9 cellular contexts compared by ENCODE assay signal in the genomic region with DNA sequence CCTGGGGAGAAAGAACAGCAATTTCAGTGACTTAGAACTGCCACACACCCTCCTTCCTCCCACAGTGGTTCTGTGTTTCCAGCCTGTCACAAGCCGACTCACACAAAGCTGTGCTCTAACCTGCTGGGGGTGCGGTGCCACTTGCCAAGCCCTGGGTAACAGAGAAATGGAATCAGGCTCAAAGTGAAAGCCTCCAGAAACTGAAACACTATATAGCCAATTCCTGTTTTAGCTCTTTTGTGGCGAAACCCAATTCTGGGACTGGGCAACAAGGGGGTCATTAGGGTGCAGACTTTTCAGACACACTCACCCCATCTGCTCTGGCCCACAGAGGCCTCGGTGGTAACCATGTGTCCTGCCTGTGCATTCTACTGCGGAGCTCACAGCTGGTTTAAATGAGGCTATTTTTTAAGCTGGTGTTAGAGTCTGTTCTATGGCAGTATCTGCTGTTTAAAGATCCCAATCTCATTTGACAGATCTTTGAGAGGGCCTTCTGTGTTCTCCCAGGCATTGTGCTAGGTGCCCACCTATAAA. TPM values are rescaled to one million over a fixed set of nuclear protein-coding genes. Genes with fewer than 3 reads are reported as not detected.
DNase-seq lines count a peak whose midpoint lies in the region; ATAC-seq and TF ChIP-seq lines count a peak whose summit lies in the region.
"Had no signal": no experiment of that assay in that cellular context is flagged by ENCODE, and none has a peak within 500 bp of the region (broad histone marks: within the 10 kb centered on the region; RNA-seq: fewer than 3 reads in every experiment).

No MANE protein-coding gene starts in this region.

- no peak overlapping the region for H3K27ac Mint-ChIP-seq in Caco-2 (ENCODE audit: unreplicated experiment)

- CTCF ChIA-PET in mammary epithelial cell (lab: Charles Lee; ENCODE audit: low non-redundant PET) (no interaction called here), Caco-2 (lab: Charles Lee) (interaction anchor here (0.8 kb wide), 1 partner anchor 44 kb away, joined by 5 read pairs; no protein-coding TSS in a partner anchor)

- H4K8ac ChIP-seq in mesendoderm (ENCODE audit: low read depth, low read length): no peak overlapping the region

- H3K9ac ChIP-seq in mammary epithelial cell (ENCODE audit: insufficient read depth, low read length) (no peak overlapping the region), subcutaneous abdominal adipose tissue (ENCODE audit: low read length in 5 of 5) (peak overlapping the region; percentile 9 to 36 (median 25)), mesendoderm (ENCODE audit: low read length) (no peak overlapping the region)

- no peak overlapping the region for H2BK5ac ChIP-seq in mesendoderm (ENCODE audit: low read length)

- no TSS peak for BruUV-seq in mammary epithelial cell (replicated peaks; lab: Mats Ljungman, UMichigan)
- BruUV-seq in Caco-2 (replicated peaks; lab: Mats Ljungman, UMichigan): no TSS peak

- no peak overlapping the region for H2AK5ac ChIP-seq in mesendoderm (ENCODE audit: low read length)

- H3K23ac ChIP-seq in mesendoderm (ENCODE audit: low read length): no peak overlapping the region

- DNase-seq in activated CD4-positive, alpha-beta T cell treated with anti-CD3 and anti-CD28 coated beads for 48 hours: peak; percentile 22
- no peak for DNase-seq in activated CD4-positive, alpha-beta T cell treated with anti-CD3 and anti-CD28 coated beads, Interleukin-2, amount 50 U/mL, for 1 hour
- DNase-seq in mammary epithelial cell: no peak
- no peak for DNase-seq in activated CD4-positive, CD25-positive, alpha-beta regulatory T cell treated with anti-CD3 and anti-CD28 coated beads, Interleukin-2, amount 50 U/mL, for 72 hours
- DNase-seq in Caco-2: no peak
- no peak for DNase-seq in mesendoderm
- DNase-seq: pancreas had no signal

- no peaks in the 10 kb centered on the region for H3K79me1 ChIP-seq in mesendoderm (ENCODE audit: low read length)

- H2BK15ac ChIP-seq in mesendoderm (replicated peaks; ENCODE audit: low read depth): no peak overlapping the region

- dilution Hi-C loops in mammary epithelial cell (cut with HindIII; ENCODE audit: low sequenced_read_pairs): no loop called here

- H3K18ac ChIP-seq in mesendoderm (ENCODE audit: low read length): no peak overlapping the region

- intact Hi-C loops in mammary epithelial cell (cut with micrococcal nuclease): no loop called here
- intact Hi-C loops in Caco-2 (cut with micrococcal nuclease; ENCODE audit: unreplicated experiment): no loop called here

- POLR2A ChIA-PET in Caco-2 (lab: Charles Lee): no interaction called here

- no peaks in the 10 kb centered on the region for H3K36me3 ChIP-seq in mammary epithelial cell (ENCODE audit: insufficient read depth, low read length)
- H3K36me3 ChIP-seq in subcutaneous abdominal adipose tissue (ENCODE audit: control insufficient read depth in 5 of 5, insufficient read depth in 5 of 5, low read length in 5 of 5): no peaks in the 10 kb centered on the region
- H3K36me3 ChIP-seq in Caco-2 (ENCODE audit: control insufficient read depth, insufficient read depth, low read length): no peaks in the 10 kb centered on the region
- no peaks in the 10 kb centered on the region for H3K36me3 ChIP-seq in mesendoderm (ENCODE audit: control insufficient read depth, insufficient read depth, low read length)
- H3K36me3 ChIP-seq: pancreas had no signal

- no peak overlapping the region for H4K5ac ChIP-seq in mesendoderm (ENCODE audit: low read length)

- WGBS in mammary epithelial cell (ENCODE audit: low coverage, missing lambda C conversion rate): 61% methylated on average over 5 of the region's 5 CpGs
- WGBS in mesendoderm (ENCODE audit: extremely low coverage, insufficient coverage, low lambda C conversion rate): no CpG with 5 or more reads among the region's 5 CpGs

- no peaks in the 10 kb centered on the region for H3K79me2 ChIP-seq in mammary epithelial cell (ENCODE audit: insufficient read depth, low read length)
- H3K79me2 ChIP-seq in mesendoderm (ENCODE audit: control insufficient read depth, insufficient read depth, low read length): no peaks in the 10 kb centered on the region

- H3K27me3 Mint-ChIP-seq in Caco-2 (ENCODE audit: insufficient read depth, unreplicated experiment): no peaks in the 10 kb centered on the region

- H3K4me1 Mint-ChIP-seq in Caco-2 (ENCODE audit: low read depth, unreplicated experiment): no peaks in the 10 kb centered on the region

- no peak overlapping the region for H3K4ac ChIP-seq in mesendoderm (ENCODE audit: low read depth, low read length)

- H2AFZ ChIP-seq in mammary epithelial cell (ENCODE audit: low read depth, low read length): peak overlapping the region; percentile 17

- no peak overlapping the region for H3K27ac ChIP-seq in mammary epithelial cell (ENCODE audit: insufficient read depth, low read depth, low read length)
- no peak overlapping the region for H3K27ac ChIP-seq in subcutaneous abdominal adipose tissue (ENCODE audit: low read depth, low read length)
- H3K27ac ChIP-seq in mesendoderm (ENCODE audit: low read depth, low read length): no peak overlapping the region
- H3K27ac ChIP-seq: pancreas had no signal

- no peaks in the 10 kb centered on the region for H3K36me3 Mint-ChIP-seq in Caco-2 (ENCODE audit: insufficient read depth, unreplicated experiment)

- H2BK120ac ChIP-seq in mesendoderm (ENCODE audit: low read depth, low read length): no peak overlapping the region

- no peak overlapping the region for H3K4me2 ChIP-seq in mammary epithelial cell (ENCODE audit: insufficient read depth, low read depth, low read length)
- H3K4me2 ChIP-seq in mesendoderm (ENCODE audit: low read length): no peak overlapping the region

- H3K4me3 ChIP-seq in mammary epithelial cell (replicated peaks in 1 of 3; ENCODE audit: insufficient read depth in 1 of 3, low read depth in 2 of 3, low read length in 3 of 3) (no peak overlapping the region), subcutaneous abdominal adipose tissue (ENCODE audit: low read depth in 1 of 5, low read length in 5 of 5) (peak overlapping the region in 2 of 5 donors; percentile 4 to 25), Caco-2 (ENCODE audit: low read depth, low read length) (no peak overlapping the region), mesendoderm (ENCODE audit: low read length) (no peak overlapping the region)
- H3K4me3 ChIP-seq: pancreas had no signal

- H3K4me3 Mint-ChIP-seq in Caco-2 (ENCODE audit: unreplicated experiment): no peak overlapping the region

- in situ Hi-C loops in mammary epithelial cell (cut with MboI; ENCODE audit: low sequenced_read_pairs in 2 of 2): no loop called here

- H3K9me3 ChIP-seq in mammary epithelial cell (replicated peaks; ENCODE audit: insufficient read depth, low read length): no peaks in the 10 kb centered on the region
- H3K9me3 ChIP-seq in subcutaneous abdominal adipose tissue (ENCODE audit: control insufficient read depth in 5 of 5, low read length in 5 of 5): no peaks in the 10 kb centered on the region
- no peaks in the 10 kb centered on the region for H3K9me3 ChIP-seq in Caco-2
- H3K9me3 ChIP-seq: pancreas had no signal

- peak; percentile 85 for ATAC-seq in HG03045 (IDR thresholded peaks at IDR 0.05; ENCODE audit: unreplicated experiment)

- no peaks in the 10 kb centered on the region for H3K27me3 ChIP-seq in mammary epithelial cell (ENCODE audit: insufficient read depth, low read length)
- no peaks in the 10 kb centered on the region for H3K27me3 ChIP-seq in subcutaneous abdominal adipose tissue (ENCODE audit: control insufficient read depth in 5 of 5, insufficient read depth in 4 of 5, low read length in 5 of 5)
- H3K27me3 ChIP-seq in Caco-2 (replicated peaks; ENCODE audit: control insufficient read depth, insufficient read depth, low read length): no peaks in the 10 kb centered on the region
- no peaks in the 10 kb centered on the region for H3K27me3 ChIP-seq in mesendoderm (ENCODE audit: insufficient read depth, low read length, poor library complexity)
- H3K27me3 ChIP-seq: pancreas had no signal

- TF ChIP-seq CTCF in mammary epithelial cell (conservative IDR thresholded peaks at IDR 0.05 in 1 of 2, IDR thresholded peaks at IDR 0.05 in 1 of 2; ENCODE audit: extremely low read depth in 1 of 2, insufficient read depth in 1 of 2, low read depth in 1 of 2, low read length in 2 of 2) (no peak), Caco-2 (IDR thresholded peaks at IDR 0.05; ENCODE audit: insufficient read depth in 1 of 2, low read depth in 1 of 2, low read length in 1 of 2, severe bottlenecking in 1 of 2, unreplicated experiment in 1 of 2) (no peak)

- no peaks in the 10 kb centered on the region for H4K20me1 ChIP-seq in mammary epithelial cell (ENCODE audit: insufficient read depth, low read length)

- no peaks in the 10 kb centered on the region for H3K9me3 Mint-ChIP-seq in Caco-2 (ENCODE audit: unreplicated experiment)

- no peak overlapping the region for H3K56ac ChIP-seq in mesendoderm (ENCODE audit: low read length)

- H3K4me1 ChIP-seq in mammary epithelial cell (ENCODE audit: insufficient read depth, low read length) (no peaks in the 10 kb centered on the region), subcutaneous abdominal adipose tissue (ENCODE audit: control insufficient read depth in 5 of 5, insufficient read depth in 5 of 5, low read length in 5 of 5) (peaks cover 0 to 14% (median 9%) of the 10 kb centered on the region in 5 donors), Caco-2 (no peaks in the 10 kb centered on the region), mesendoderm (ENCODE audit: control insufficient read depth, low read depth, low read length) (no peaks in the 10 kb centered on the region)
- H3K4me1 ChIP-seq: pancreas had no signal

RNA-seq across cellular contexts. Expression of gene ACTR6, which starts 15.2 kb away (rescaled TPM):
- total RNA-seq in mammary epithelial cell: 10 to 100 TPM; 24.5 to 25.0 TPM
- polyA plus RNA-seq in mammary epithelial cell: 12.6 TPM
- 0.57 TPM for polyA minus RNA-seq in mammary epithelial cell
- 25.0 and 26.0 TPM in 2 replicates for total RNA-seq in Caco-2 (2022)
- 20.5 TPM for polyA plus RNA-seq in mesendoderm (2013, experiment 1 of 2)
- polyA plus RNA-seq in mesendoderm (2013, experiment 2 of 2): 19.9 TPM

RNA-seq across cellular contexts. Expression of gene BLTP3B, which starts 42.8 kb away (rescaled TPM):
- total RNA-seq in mammary epithelial cell: 10 to 100 TPM; 18.8 to 30.2 TPM
- polyA plus RNA-seq in mammary epithelial cell: 9.1 TPM
- polyA minus RNA-seq in mammary epithelial cell: 16.2 TPM
- 26.6 and 29.6 TPM in 2 replicates for total RNA-seq in Caco-2 (2022)
- 15.7 TPM for polyA plus RNA-seq in mesendoderm (2013, experiment 1 of 2)
- 16.0 TPM for polyA plus RNA-seq in mesendoderm (2013, experiment 2 of 2)

Comparison
In these comparisons a context has a peak if more than half of its experiments do, and no peak if none do; other contexts are left out.
1. H3K9ac ChIP-seq: peak in subcutaneous abdominal adipose tissue (5 of 5); none in mammary epithelial cell (single experiment) and mesendoderm (single experiment).